Comparison of ENCODE assay signal across 8 cellular contexts in genomic region chr4:118279920-118280432, GRCh38.
DNase-seq lines count a peak whose midpoint lies in the region; ATAC-seq and TF ChIP-seq lines count a peak whose summit lies in the region.

No MANE protein-coding gene starts in this region.

- POLR2A ChIA-PET in GM10248 (lab: Yijun Ruan, JAX) = no interaction called here

- H3K4me3 Mint-ChIP-seq in activated naive CD4-positive, alpha-beta T cell treated with anti-CD3 and anti-CD28 coated beads for 36 hours = peak overlapping the region; percentile 87
- peak overlapping the region; percentile 86 for H3K4me3 Mint-ChIP-seq in activated T-helper 17 cell treated with anti-CD3 and anti-CD28 coated beads, Interleukin-2, amount 50 U/mL, for 72 hours

- peak overlapping the region; percentile 98 for H3K27ac Mint-ChIP-seq in activated naive CD4-positive, alpha-beta T cell treated with anti-CD3 and anti-CD28 coated beads for 36 hours
- peak overlapping the region; percentile 99 for H3K27ac Mint-ChIP-seq in activated T-helper 17 cell treated with anti-CD3 and anti-CD28 coated beads, Interleukin-2, amount 50 U/mL, for 72 hours

- intact Hi-C loops in activated naive CD4-positive, alpha-beta T cell treated with anti-CD3 and anti-CD28 coated beads for 36 hours (cut with micrococcal nuclease) = loop anchor here (2.0 to 5.0 kb wide), 2 partner anchors 571 to 927 kb away; no protein-coding TSS in a partner anchor
- intact Hi-C loops in tibial artery (cut with DNase I; ENCODE audit: low total_unique reads) = no loop called here
- intact Hi-C loops in posterior vena cava (cut with DNase I) = no loop called here

- no peaks in the 10 kb centered on the region for H3K9me3 ChIP-seq in tibial artery

- no peaks in the 10 kb centered on the region for H3K27me3 Mint-ChIP-seq in activated naive CD4-positive, alpha-beta T cell treated with anti-CD3 and anti-CD28 coated beads for 36 hours (ENCODE audit: low read depth)
- H3K27me3 Mint-ChIP-seq in activated T-helper 17 cell treated with anti-CD3 and anti-CD28 coated beads, Interleukin-2, amount 50 U/mL, for 72 hours = no peaks in the 10 kb centered on the region

- no peaks in the 10 kb centered on the region for H3K9me3 Mint-ChIP-seq in activated naive CD4-positive, alpha-beta T cell treated with anti-CD3 and anti-CD28 coated beads for 36 hours
- H3K9me3 Mint-ChIP-seq in activated T-helper 17 cell treated with anti-CD3 and anti-CD28 coated beads, Interleukin-2, amount 50 U/mL, for 72 hours = no peaks in the 10 kb centered on the region

- CTCF ChIA-PET in activated naive CD4-positive, alpha-beta T cell treated with anti-CD3 and anti-CD28 coated beads for 36 hours (lab: Charles Lee) = no interaction called here
- CTCF ChIA-PET in GM10248 (lab: Yijun Ruan, JAX) = interaction anchor here (1.1 to 2.3 kb wide), 4 partner anchors 8 to 74 kb away, joined by 3 to 9 read pairs (median 4); partner anchors contain the start of gene PRSS12

- peak overlapping the region; percentile 91 to 94 for H3K27ac ChIP-seq in tibial artery

- TF ChIP-seq CTCF in tibial artery (IDR thresholded peaks at IDR 0.05) (no peak), GM10248 (IDR thresholded peaks at IDR 0.05; ENCODE audit: control extremely low read depth, extremely low read depth, low read depth, missing control alignments) (no peak)

- peaks cover 0 to 23% (median 12%) of the 10 kb centered on the region in 4 donors for H3K4me1 ChIP-seq in tibial artery

- no peak for DNase-seq in activated naive CD4-positive, alpha-beta T cell treated with anti-CD3 and anti-CD28 coated beads for 36 hours
- no peak for DNase-seq in activated naive CD4-positive, alpha-beta T cell treated with Interleukin-2 at 50 U/mL for 16 hours
- peak; percentile 9 for DNase-seq in iris pigment epithelial cell (ENCODE audit: low read depth)
- DNase-seq in tibial artery = no peak
- DNase-seq in posterior vena cava (ENCODE audit: low spot score) = no peak
- no peak for DNase-seq in GM10248 (ENCODE audit: extremely low spot score)

- no peaks in the 10 kb centered on the region for H3K27me3 ChIP-seq in tibial artery

- peak overlapping the region in 1 of 2 donors; percentile 79 for H3K4me3 ChIP-seq in tibial artery

- H3K36me3 Mint-ChIP-seq in activated naive CD4-positive, alpha-beta T cell treated with anti-CD3 and anti-CD28 coated beads for 36 hours (ENCODE audit: low read depth) = peaks cover 36% of the 10 kb centered on the region
- H3K36me3 Mint-ChIP-seq in activated T-helper 17 cell treated with anti-CD3 and anti-CD28 coated beads, Interleukin-2, amount 50 U/mL, for 72 hours (ENCODE audit: low read depth) = peaks cover 60% of the 10 kb centered on the region

- H3K4me1 Mint-ChIP-seq in activated naive CD4-positive, alpha-beta T cell treated with anti-CD3 and anti-CD28 coated beads for 36 hours (ENCODE audit: low read depth) = peaks cover 24% of the 10 kb centered on the region
- H3K4me1 Mint-ChIP-seq in activated T-helper 17 cell treated with anti-CD3 and anti-CD28 coated beads, Interleukin-2, amount 50 U/mL, for 72 hours = peaks cover 21% of the 10 kb centered on the region

- peaks cover 0 to 6% (median 0%) of the 10 kb centered on the region in 3 donors for H3K36me3 ChIP-seq in tibial artery

- no peak for ATAC-seq in activated T-helper 17 cell treated with anti-CD3 and anti-CD28 coated beads, Interleukin-2, amount 50 U/mL, for 72 hours (replicated peaks)
- ATAC-seq in GM18867 (IDR thresholded peaks at IDR 0.05; ENCODE audit: unreplicated experiment) = no peak
